8 cellular contexts compared by ENCODE assay signal in the genomic region with DNA sequence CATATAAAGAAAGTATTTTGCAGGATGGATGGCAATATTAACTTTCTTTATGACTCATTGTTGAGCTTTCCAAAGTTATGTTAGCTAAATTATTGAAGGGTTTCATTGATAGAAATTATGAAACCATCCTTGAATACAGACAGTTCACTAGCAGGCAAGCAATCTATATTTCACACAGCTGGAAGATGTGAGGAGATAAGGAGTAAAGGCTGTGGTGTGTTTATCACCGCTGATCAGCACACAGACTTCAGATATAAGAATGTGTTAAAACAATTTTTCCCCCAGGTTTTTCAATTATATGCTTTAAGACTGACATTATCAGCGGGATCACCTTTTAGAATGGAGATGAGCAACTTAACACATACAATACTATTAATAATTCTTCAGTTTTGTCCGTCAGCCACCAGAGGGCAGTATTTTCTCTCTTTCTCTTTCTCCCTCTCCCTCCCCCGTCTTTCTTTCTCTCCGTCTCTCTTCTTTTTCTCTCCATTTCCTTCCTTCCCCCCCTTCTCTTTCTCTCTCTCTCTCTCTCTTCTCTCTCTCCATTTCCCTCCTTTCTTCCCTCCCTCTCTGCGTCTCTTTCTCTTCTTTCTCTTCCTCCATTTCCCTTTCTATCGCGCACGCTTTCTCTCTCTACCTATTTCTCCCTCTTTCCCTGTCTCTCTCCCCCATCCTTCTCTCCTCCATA.
DNase-seq lines count a peak whose midpoint lies in the region; ATAC-seq and TF ChIP-seq lines count a peak whose summit lies in the region.

No MANE protein-coding gene starts in this region.

- peak; percentile 93 for TF ChIP-seq CTCF in CD8-positive, alpha-beta T cell (IDR thresholded peaks at IDR 0.05)
- peak in 5 of 6 experiments; percentile 53 to 83 (median 73) for TF ChIP-seq CTCF in thyroid gland (IDR thresholded peaks at IDR 0.05)

- H3K4me3 ChIP-seq in CD8-positive, alpha-beta T cell (ENCODE audit: low read depth, low read length) = peak overlapping the region; percentile 29
- H3K4me3 ChIP-seq in thyroid gland (replicated peaks in 1 of 3) = no peak overlapping the region

- POLR2A ChIA-PET in CD8-positive, alpha-beta T cell (lab: Charles Lee) = no interaction called here

- peaks cover 8% of the 10 kb centered on the region for H3K4me1 Mint-ChIP-seq in CD8-positive, alpha-beta T cell (ENCODE audit: low read depth)
- peaks cover 6 to 10% of the 10 kb centered on the region in 2 donors for H3K4me1 Mint-ChIP-seq in effector memory CD8-positive, alpha-beta T cell (ENCODE audit: low read depth in 2 of 2)

- no peaks in the 10 kb centered on the region for H3K9me3 ChIP-seq in CD8-positive, alpha-beta T cell (ENCODE audit: low read length)
- no peaks in the 10 kb centered on the region for H3K9me3 ChIP-seq in thyroid gland

- CTCF ChIA-PET in CD8-positive, alpha-beta T cell (lab: Charles Lee) = interaction anchor here (0.6 to 1.7 kb wide), 6 partner anchors 8 to 207 kb away, joined by 3 to 7 read pairs (median 4); no protein-coding TSS in a partner anchor

- peak overlapping the region; percentile 70 for H3K4me3 Mint-ChIP-seq in CD8-positive, alpha-beta T cell
- H3K4me3 Mint-ChIP-seq in effector memory CD8-positive, alpha-beta T cell = peak overlapping the region; percentile 78 to 79

- TF ChIP-seq POLR2A in thyroid gland (IDR thresholded peaks at IDR 0.05) = no peak

- ATAC-seq in CD8-positive, alpha-beta T cell = no peak
- peak; percentile 57 for ATAC-seq in GM21367 (IDR thresholded peaks at IDR 0.05; ENCODE audit: unreplicated experiment)
- ATAC-seq in effector memory CD8-positive, alpha-beta T cell (replicated peaks) = peak; percentile 59

- intact Hi-C loops in CD8-positive, alpha-beta T cell (cut with DNase I, micrococcal nuclease) = loop anchor here (2.0 to 5.0 kb wide), 3 partner anchors 393 to 1343 kb away; no protein-coding TSS in a partner anchor
- intact Hi-C loops in thyroid gland (cut with DNase I) = loop anchor here (5.0 kb wide), 1 partner anchor 293 kb away; no protein-coding TSS in a partner anchor

- peak in 3 of 7 experiments; percentile 8 to 37 (median 16) for DNase-seq in CD8-positive, alpha-beta T cell
- DNase-seq in NCI-H1092 (lab: John Stamatoyannopoulos, UW) (peak; percentile 19), T-helper 9 cell (peak; percentile 3), lung microvascular endothelial cell (ENCODE audit: low read depth in 2 of 2) (peak; percentile 49 to 76), thyroid gland (peak in 1 of 2 donors; percentile 5), SKM-1 (lab: John Stamatoyannopoulos, UW; ENCODE audit: unreplicated experiment) (no peak)
- DNase-seq in effector memory CD8-positive, alpha-beta T cell = peak; percentile 28 to 30 (median 30)

- no peaks in the 10 kb centered on the region for H3K27me3 ChIP-seq in CD8-positive, alpha-beta T cell (ENCODE audit: insufficient read depth, low read length)
- no peaks in the 10 kb centered on the region for H3K27me3 ChIP-seq in thyroid gland

- H3K27ac Mint-ChIP-seq in CD8-positive, alpha-beta T cell = no peak overlapping the region
- peak overlapping the region in 1 of 2 donors; percentile 41 for H3K27ac Mint-ChIP-seq in effector memory CD8-positive, alpha-beta T cell

- 21 to 22% methylated on average over 9 of the region's 9 CpGs for WGBS in thyroid gland, 2 donors

- no peaks in the 10 kb centered on the region for H3K4me1 ChIP-seq in CD8-positive, alpha-beta T cell (ENCODE audit: insufficient read depth, low read length)
- H3K4me1 ChIP-seq in thyroid gland = peaks cover 0 to 3% of the 10 kb centered on the region in 2 donors

- H3K27ac ChIP-seq in CD8-positive, alpha-beta T cell (ENCODE audit: low read depth, low read length) = no peak overlapping the region
- no peak overlapping the region for H3K27ac ChIP-seq in thyroid gland

- peaks cover 26% of the 10 kb centered on the region for H3K27me3 Mint-ChIP-seq in CD8-positive, alpha-beta T cell (ENCODE audit: low read depth)
- peaks cover 26 to 29% of the 10 kb centered on the region in 2 donors for H3K27me3 Mint-ChIP-seq in effector memory CD8-positive, alpha-beta T cell

- no peaks in the 10 kb centered on the region for H3K36me3 Mint-ChIP-seq in CD8-positive, alpha-beta T cell
- H3K36me3 Mint-ChIP-seq in effector memory CD8-positive, alpha-beta T cell (ENCODE audit: insufficient read depth) = peaks cover 3% of the 10 kb centered on the region

- no peaks in the 10 kb centered on the region for H3K9me3 Mint-ChIP-seq in CD8-positive, alpha-beta T cell
- H3K9me3 Mint-ChIP-seq in effector memory CD8-positive, alpha-beta T cell = no peaks in the 10 kb centered on the region

- no peaks in the 10 kb centered on the region for H3K36me3 ChIP-seq in CD8-positive, alpha-beta T cell (ENCODE audit: insufficient read depth, low read length)
- H3K36me3 ChIP-seq in thyroid gland = no peaks in the 10 kb centered on the region
